In genomic region chr12:124083708-124084107, GRCh38 we compare ENCODE assay signal across 16 cellular contexts.
"Had no signal": no experiment of that assay in that cellular context is flagged by ENCODE, and none has a peak within 500 bp of the region (broad histone marks: within the 10 kb centered on the region; RNA-seq: fewer than 3 reads in every experiment).

No MANE protein-coding gene starts in this region.

- DNase-seq: IMR-90, Kasumi-1, MM.1S, NCI-H1092 treated with DMSO at 0.1 percent for 48 hours, NCI-H1436, NCI-H187, NCI-H2029, NCI-H2081 treated with DMSO at 0.1 percent for 48 hours, NCI-H2227 treated with DMSO at 0.1 percent for 48 hours, NCI-H69, NCI-H774, SHP77 had no signal

- H3K27ac ChIP-seq: KMS-11, RWPE1 had no signal

- H3K4me2 ChIP-seq: KMS-11 had no signal

- ATAC-seq: HepG2, SK-N-SH treated with all-trans-retinoic acid at 6 μM for 48 hours had no signal

- FAIRE-seq: HepG2 had no signal

- H3K9ac ChIP-seq: KMS-11 had no signal
